In the genomic region with DNA sequence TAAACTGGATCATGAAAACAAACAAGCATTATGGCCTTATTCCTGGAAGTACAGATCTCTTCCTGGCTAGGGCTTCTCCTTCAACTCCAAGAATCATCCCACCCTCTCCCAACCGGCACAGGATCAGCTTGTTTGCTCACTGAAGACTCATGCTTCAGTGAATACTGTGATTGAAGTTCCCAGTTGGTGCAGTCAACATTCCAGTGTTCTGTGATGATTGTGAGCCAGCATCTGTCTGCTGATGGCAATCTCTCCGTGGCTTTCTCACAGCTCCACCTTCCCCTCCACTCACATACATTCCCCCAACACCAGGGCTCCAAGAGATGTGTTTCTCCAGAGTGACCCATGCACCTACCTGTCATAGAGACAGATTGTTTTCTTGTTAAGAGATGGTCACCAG, we compare ENCODE assay signal across 29 cellular contexts.
DNase-seq lines count a peak whose midpoint lies in the region; ATAC-seq and TF ChIP-seq lines count a peak whose summit lies in the region.
"Had no signal": no experiment of that assay in that cellular context is flagged by ENCODE, and none has a peak within 500 bp of the region (broad histone marks: within the 10 kb centered on the region; RNA-seq: fewer than 3 reads in every experiment).

No MANE protein-coding gene starts in this region.

- peaks cover 7% of the 10 kb centered on the region for H3K4me1 Mint-ChIP-seq in endodermal cell
- H3K4me1 Mint-ChIP-seq: activated CD4-positive, alpha-beta T cell treated with anti-CD3 and anti-CD28 coated beads, Interleukin-2, amount 10 ng/mL, durations not matched to agents 7 days and 5 days; activated naive CD8-positive, alpha-beta T cell treated with anti-CD3 and anti-CD28 coated beads, Interleukin-2, amount 50 U/mL, for 24 hours; naive B cell had no signal

- peak; percentile 57 for DNase-seq in Caki2 (ENCODE audit: low read depth)
- peak; percentile 28 for DNase-seq in LHCN-M2 (ENCODE audit: low read depth)
- peak; percentile 50 for DNase-seq in endodermal cell
- DNase-seq in spleen, result no peak
- DNase-seq in activated naive CD4-positive, alpha-beta T cell treated with Interleukin-2 at 50 U/mL for 16 hours, result no peak
- no peak for DNase-seq in aorta
- no peak for DNase-seq in dermis blood vessel endothelial cell
- DNase-seq: activated CD4-positive, alpha-beta T cell treated with anti-CD3 and anti-CD28 coated beads, Interleukin-2, amount 10 ng/mL, durations not matched to agents 7 days and 5 days; activated gamma-delta T cell treated with Interleukin-2 at 50 U/mL for 16 hours; activated naive CD8-positive, alpha-beta T cell treated with anti-CD3 and anti-CD28 coated beads, Interleukin-2, amount 50 U/mL, for 24 hours; activated T-cell treated with anti-CD3 and anti-CD28 coated beads, Interleukin-2, amount 50 U/mL, for 4 hours; CD8-positive, alpha-beta T cell; effector CD4-positive, alpha-beta T cell; GF-D8; head of caudate nucleus; left lung; naive B cell; NCI-H1694 treated with DMSO at 0.1 percent for 48 hours; NCI-H510A; occipital lobe; SHP77 treated with DMSO at 0.1 percent for 48 hours; stimulated activated CD4-positive, alpha-beta T cell treated with anti-CD3 and anti-CD28 coated beads, Interleukin-2, amount 100 ng/mL, for 24 hours; stomach; tibial artery had no signal

- peaks cover 4% of the 10 kb centered on the region for H3K4me1 ChIP-seq in endodermal cell (ENCODE audit: control insufficient read depth, insufficient read depth, low read length)
- H3K4me1 ChIP-seq in mesodermal cell (ENCODE audit: control insufficient read depth, insufficient read depth, low read length, poor library complexity, severe bottlenecking), result peaks cover 29% of the 10 kb centered on the region
- no peaks in the 10 kb centered on the region for H3K4me1 ChIP-seq in spleen
- H3K4me1 ChIP-seq in aorta (ENCODE audit: control insufficient read depth in 1 of 2, insufficient read depth in 2 of 2, low read length in 2 of 2), result no peaks in the 10 kb centered on the region
- H3K4me1 ChIP-seq: HAP-1, left lung, stomach had no signal

- intact Hi-C loops in spleen (cut with DNase I; ENCODE audit: low total_unique reads) (no loop called here), aorta (cut with DNase I) (no loop called here)

- peaks cover 4% of the 10 kb centered on the region for H3K27me3 Mint-ChIP-seq in endodermal cell (ENCODE audit: insufficient read depth)
- H3K27me3 Mint-ChIP-seq: activated CD4-positive, alpha-beta T cell treated with anti-CD3 and anti-CD28 coated beads, Interleukin-2, amount 10 ng/mL, durations not matched to agents 7 days and 5 days; activated naive CD8-positive, alpha-beta T cell treated with anti-CD3 and anti-CD28 coated beads, Interleukin-2, amount 50 U/mL, for 24 hours; naive B cell had no signal

- WGBS in endodermal cell (ENCODE audit: insufficient coverage in 1 of 2, insufficient read length in 1 of 2), 2 experiments, result 55% methylated on average over 2 of the region's 2 CpGs; no CpG with 5 or more reads in 1 of the 2 experiments
- WGBS in mesodermal cell (ENCODE audit: insufficient coverage in 2 of 2), 2 experiments, result 38% methylated on average over 2 of the region's 2 CpGs; no CpG with 5 or more reads in 1 of the 2 experiments
- WGBS in spleen, 5 donors, result 47 to 82% (median 72%) methylated on average over 2 of the region's 2 CpGs
- 47 to 50% methylated on average over 2 of the region's 2 CpGs for WGBS in aorta, 2 donors

- H3K4me3 Mint-ChIP-seq in endodermal cell, result no peak overlapping the region
- H3K4me3 Mint-ChIP-seq: activated CD4-positive, alpha-beta T cell treated with anti-CD3 and anti-CD28 coated beads, Interleukin-2, amount 10 ng/mL, durations not matched to agents 7 days and 5 days; activated naive CD8-positive, alpha-beta T cell treated with anti-CD3 and anti-CD28 coated beads, Interleukin-2, amount 50 U/mL, for 24 hours; activated T-cell treated with anti-CD3 and anti-CD28 coated beads, Interleukin-2, amount 50 U/mL, for 4 hours; CD8-positive, alpha-beta T cell; naive B cell; WTC11 had no signal

- H3K27me3 ChIP-seq in endodermal cell (ENCODE audit: control insufficient read depth, insufficient read depth, low read length, poor library complexity, severe bottlenecking) (no peaks in the 10 kb centered on the region), spleen (replicated peaks in 1 of 7) (no peaks in the 10 kb centered on the region), aorta (ENCODE audit: control insufficient read depth in 1 of 2, insufficient read depth in 2 of 2, low read length in 1 of 2) (no peaks in the 10 kb centered on the region)
- H3K27me3 ChIP-seq: left lung, stomach, tibial artery had no signal

- TF ChIP-seq POLR2A in spleen (IDR thresholded peaks at IDR 0.05), result no peak

- no peak for ATAC-seq in aorta (ENCODE audit: low FRiP score)
- ATAC-seq: activated naive CD8-positive, alpha-beta T cell treated with anti-CD3 and anti-CD28 coated beads, Interleukin-2, amount 50 U/mL, for 24 hours; activated T-cell treated with anti-CD3 and anti-CD28 coated beads, Interleukin-2, amount 50 U/mL, for 4 hours; CD8-positive, alpha-beta T cell; left lung; WTC11 had no signal

- peaks cover 3% of the 10 kb centered on the region for H3K9me3 Mint-ChIP-seq in endodermal cell
- H3K9me3 Mint-ChIP-seq: activated CD4-positive, alpha-beta T cell treated with anti-CD3 and anti-CD28 coated beads, Interleukin-2, amount 10 ng/mL, durations not matched to agents 7 days and 5 days; activated naive CD8-positive, alpha-beta T cell treated with anti-CD3 and anti-CD28 coated beads, Interleukin-2, amount 50 U/mL, for 24 hours; activated T-cell treated with anti-CD3 and anti-CD28 coated beads, Interleukin-2, amount 50 U/mL, for 4 hours; CD8-positive, alpha-beta T cell had no signal

- no peaks in the 10 kb centered on the region for H3K36me3 ChIP-seq in endodermal cell (ENCODE audit: control insufficient read depth, insufficient read depth, low read length)
- no peaks in the 10 kb centered on the region for H3K36me3 ChIP-seq in mesodermal cell (ENCODE audit: control insufficient read depth, insufficient read depth, low read length)
- no peaks in the 10 kb centered on the region for H3K36me3 ChIP-seq in spleen
- H3K36me3 ChIP-seq in aorta (ENCODE audit: control insufficient read depth in 1 of 2, insufficient read depth in 2 of 2, low read length in 1 of 2), result no peaks in the 10 kb centered on the region
- H3K36me3 ChIP-seq: HAP-1, left lung, stomach, tibial artery had no signal

- H3K36me3 Mint-ChIP-seq in endodermal cell (ENCODE audit: low read depth), result no peaks in the 10 kb centered on the region
- H3K36me3 Mint-ChIP-seq: CD8-positive, alpha-beta T cell; naive B cell had no signal

- peaks cover 6% of the 10 kb centered on the region for H3K9me3 ChIP-seq in endodermal cell (ENCODE audit: control insufficient read depth, low read length)
- H3K9me3 ChIP-seq in mesodermal cell (ENCODE audit: control insufficient read depth, low read length), result no peaks in the 10 kb centered on the region
- no peaks in the 10 kb centered on the region for H3K9me3 ChIP-seq in spleen
- no peaks in the 10 kb centered on the region for H3K9me3 ChIP-seq in aorta (ENCODE audit: control insufficient read depth, low read length)
- H3K9me3 ChIP-seq: HAP-1, left lung, stomach, tibial artery had no signal

- H3K27ac ChIP-seq in endodermal cell (ENCODE audit: low read depth, low read length) (no peak overlapping the region), mesodermal cell (ENCODE audit: low read depth, low read length, severe bottlenecking) (peak overlapping the region; percentile 36), spleen (no peak overlapping the region), aorta (ENCODE audit: low read depth in 1 of 2, low read length in 2 of 2) (no peak overlapping the region)
- H3K27ac ChIP-seq: epithelial cell of prostate, left lung, stomach, tibial artery had no signal

- TF ChIP-seq CTCF in endodermal cell (conservative IDR thresholded peaks at IDR 0.05) (no peak), spleen (IDR thresholded peaks at IDR 0.05 in 8 of 11, conservative IDR thresholded peaks at IDR 0.05 in 3 of 11) (no peak)

- no peak overlapping the region for H3K4me3 ChIP-seq in endodermal cell (ENCODE audit: low read length)
- H3K4me3 ChIP-seq in mesodermal cell (ENCODE audit: extremely low read depth, insufficient read depth, low read length, poor library complexity, severe bottlenecking), result no peak overlapping the region
- no peak overlapping the region for H3K4me3 ChIP-seq in spleen
- no peak overlapping the region for H3K4me3 ChIP-seq in aorta (ENCODE audit: low read length in 2 of 2)
- H3K4me3 ChIP-seq: HAP-1, left lung, smooth muscle cell, stomach, tibial artery had no signal

- H3K9ac ChIP-seq in endodermal cell (ENCODE audit: extremely low read depth, low read length, poor library complexity, severe bottlenecking), result no peak overlapping the region

- H3K27ac Mint-ChIP-seq in endodermal cell, result peak overlapping the region; percentile 57
- H3K27ac Mint-ChIP-seq: activated CD4-positive, alpha-beta T cell treated with anti-CD3 and anti-CD28 coated beads, Interleukin-2, amount 10 ng/mL, durations not matched to agents 7 days and 5 days; activated naive CD8-positive, alpha-beta T cell treated with anti-CD3 and anti-CD28 coated beads, Interleukin-2, amount 50 U/mL, for 24 hours; CD8-positive, alpha-beta T cell; naive B cell; WTC11 had no signal

- in situ Hi-C loops in Caki2 (cut with HindIII; ENCODE audit: low pct_unique_long_range_greater_than_20kb, low sequenced_read_pairs), result no loop called here

Comparison
In these comparisons a context has a peak if more than half of its experiments do, and no peak if none do; other contexts are left out.
1. DNase-seq: peak in Caki2 (single experiment), LHCN-M2 (single experiment) and endodermal cell (single experiment); none in spleen (single experiment), activated naive CD4-positive, alpha-beta T cell treated with Interleukin-2 at 50 U/mL for 16 hours (single experiment), aorta (0 of 2) and dermis blood vessel endothelial cell (single experiment).